Comparison of ENCODE assay signal across 2 cellular contexts in the genomic region with DNA sequence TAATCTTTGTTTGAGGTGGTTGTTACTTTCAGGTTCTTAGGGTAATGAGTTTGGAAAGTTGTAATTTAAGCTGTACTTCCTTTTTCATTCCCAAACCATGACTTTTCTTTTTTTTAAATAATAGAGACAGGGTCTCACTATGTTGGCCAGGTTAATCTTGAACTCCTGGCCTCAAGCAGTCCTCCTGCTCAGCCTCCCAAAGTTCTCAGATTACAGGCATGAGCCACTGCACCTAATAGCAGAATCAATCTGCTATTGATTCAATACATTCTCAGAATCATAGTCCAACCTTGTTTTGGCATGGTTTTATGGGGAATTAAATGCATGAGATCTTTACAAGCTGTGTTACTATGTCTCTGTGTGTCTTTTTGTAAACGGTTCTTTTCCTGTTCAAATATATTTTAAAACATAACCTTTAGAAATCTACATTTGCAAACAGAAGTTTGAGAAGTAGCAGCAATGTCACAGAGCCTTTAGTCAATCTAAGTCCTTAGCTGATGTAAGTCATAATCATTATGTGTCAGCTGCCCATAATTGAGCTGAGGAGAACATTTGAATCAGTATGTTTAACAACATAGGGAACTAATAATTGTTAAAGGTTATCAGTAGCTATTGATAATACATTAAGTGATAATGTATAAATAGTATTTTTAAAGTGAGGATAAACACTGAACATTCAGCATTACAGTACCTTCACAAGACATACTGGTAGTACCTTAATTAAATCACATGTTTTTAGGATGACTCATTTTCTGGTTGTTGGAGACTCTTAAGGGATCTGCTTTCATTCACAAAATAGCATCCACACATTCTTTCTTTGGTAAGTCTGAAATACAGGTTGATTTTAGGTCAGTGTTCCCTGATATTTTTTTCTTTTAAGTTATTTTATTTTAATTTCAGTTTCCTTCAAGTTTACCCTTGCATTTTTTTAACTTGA.
TF ChIP-seq lines count a peak whose summit lies in the region.

No MANE protein-coding gene starts in this region.

TF ChIP-seq in HepG2, 621 proteins besides CTCF, POLR2A, EP300 and RAD21:
- no peak for TF ChIP-seq ZNF841 (CRISPR knock-in tag; IDR thresholded peaks at IDR 0.05; ENCODE audit: borderline replicate concordance)
- TF ChIP-seq ZNF121 (CRISPR knock-in tag; IDR thresholded peaks at IDR 0.05): peak; percentile 77

TF ChIP-seq in SK-N-SH, 30 proteins besides CTCF, POLR2A, EP300 and RAD21:
- no peak for TF ChIP-seq RCOR1 (IDR thresholded peaks at IDR 0.05; ENCODE audit: low read length)
- no peak for TF ChIP-seq NRF1 (IDR thresholded peaks at IDR 0.05; ENCODE audit: low read depth, low read length)
- peak; percentile 37; the same call in 1 of the 2 replicates for TF ChIP-seq JUND (IDR thresholded peaks at IDR 0.05)
- TF ChIP-seq, protein P1, sequence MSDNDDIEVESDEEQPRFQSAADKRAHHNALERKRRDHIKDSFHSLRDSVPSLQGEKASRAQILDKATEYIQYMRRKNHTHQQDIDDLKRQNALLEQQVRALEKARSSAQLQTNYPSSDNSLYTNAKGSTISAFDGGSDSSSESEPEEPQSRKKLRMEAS (IDR thresholded peaks at IDR 0.05; ENCODE audit: low read depth): no peak
- TF ChIP-seq FOSL2 (IDR thresholded peaks at IDR 0.05; ENCODE audit: borderline replicate concordance, low read depth): peak; percentile 71; the same call in 1 of the 2 replicates
- TF ChIP-seq ZBTB33 (IDR thresholded peaks at IDR 0.05; ENCODE audit: borderline replicate concordance, low read depth): no peak
- no peak for TF ChIP-seq TAF1 (IDR thresholded peaks at IDR 0.05; ENCODE audit: borderline replicate concordance, low read depth, low read length)
- TF ChIP-seq TCF12 (IDR thresholded peaks at IDR 0.05): peak; percentile 42; the same call in 1 of the 2 replicates
TF ChIP-seq in SK-N-SH: peak in this region for 3.
